In the genomic region with DNA sequence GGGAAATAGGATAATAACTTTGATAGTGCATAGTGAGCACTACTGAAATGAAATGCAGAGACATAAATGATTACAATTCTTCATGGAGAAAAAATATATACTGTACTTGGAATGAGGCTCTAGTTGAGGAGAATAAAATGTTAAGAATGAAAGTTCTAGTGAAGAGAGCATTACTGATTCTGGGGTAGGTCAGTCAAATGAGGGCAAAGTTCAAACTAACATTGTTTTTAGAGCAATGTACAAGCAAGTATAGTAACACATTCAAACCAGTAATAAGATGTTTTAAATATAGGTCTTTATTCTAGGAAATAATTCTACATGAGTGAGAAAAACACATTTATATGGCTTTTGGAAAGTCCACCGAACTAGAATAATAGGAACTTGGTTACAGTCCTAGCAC, we compare ENCODE assay signal across 1 cellular context.
TF ChIP-seq lines count a peak whose summit lies in the region.

No MANE protein-coding gene starts in this region.

TF ChIP-seq in IMR-90, 13 proteins besides CTCF, POLR2A, EP300 and RAD21 (continued from another document):
- TF ChIP-seq RCOR1 (IDR thresholded peaks at IDR 0.05; ENCODE audit: insufficient replicate concordance, low read length) (no peak), CHD1 (IDR thresholded peaks at IDR 0.05; ENCODE audit: low read depth, low read length) (no peak), CEBPB (IDR thresholded peaks at IDR 0.05; ENCODE audit: low read depth, low read length) (no peak), MAZ (IDR thresholded peaks at IDR 0.05; ENCODE audit: borderline replicate concordance, low read depth, low read length) (no peak), SMC3 (IDR thresholded peaks at IDR 0.05; ENCODE audit: low read depth, low read length) (no peak), RFX5 (IDR thresholded peaks at IDR 0.05; ENCODE audit: low read depth, low read length) (no peak), MXI1 (IDR thresholded peaks at IDR 0.05; ENCODE audit: borderline replicate concordance, low read depth, low read length) (no peak)
- TF ChIP-seq, protein P1, sequence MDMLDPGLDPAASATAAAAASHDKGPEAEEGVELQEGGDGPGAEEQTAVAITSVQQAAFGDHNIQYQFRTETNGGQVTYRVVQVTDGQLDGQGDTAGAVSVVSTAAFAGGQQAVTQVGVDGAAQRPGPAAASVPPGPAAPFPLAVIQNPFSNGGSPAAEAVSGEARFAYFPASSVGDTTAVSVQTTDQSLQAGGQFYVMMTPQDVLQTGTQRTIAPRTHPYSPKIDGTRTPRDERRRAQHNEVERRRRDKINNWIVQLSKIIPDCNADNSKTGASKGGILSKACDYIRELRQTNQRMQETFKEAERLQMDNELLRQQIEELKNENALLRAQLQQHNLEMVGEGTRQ (IDR thresholded peaks at IDR 0.05; ENCODE audit: low read depth, low read length) = no peak
- TF ChIP-seq, protein P2, sequence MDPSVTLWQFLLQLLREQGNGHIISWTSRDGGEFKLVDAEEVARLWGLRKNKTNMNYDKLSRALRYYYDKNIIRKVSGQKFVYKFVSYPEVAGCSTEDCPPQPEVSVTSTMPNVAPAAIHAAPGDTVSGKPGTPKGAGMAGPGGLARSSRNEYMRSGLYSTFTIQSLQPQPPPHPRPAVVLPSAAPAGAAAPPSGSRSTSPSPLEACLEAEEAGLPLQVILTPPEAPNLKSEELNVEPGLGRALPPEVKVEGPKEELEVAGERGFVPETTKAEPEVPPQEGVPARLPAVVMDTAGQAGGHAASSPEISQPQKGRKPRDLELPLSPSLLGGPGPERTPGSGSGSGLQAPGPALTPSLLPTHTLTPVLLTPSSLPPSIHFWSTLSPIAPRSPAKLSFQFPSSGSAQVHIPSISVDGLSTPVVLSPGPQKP (IDR thresholded peaks at IDR 0.05; ENCODE audit: borderline replicate concordance, low read depth, low read length) = no peak
TF ChIP-seq in IMR-90: peak in this region for 0.
